In genomic region chr2:64119369-64119768, GRCh38 we compare ENCODE assay signal across 24 cellular contexts. TPM values are rescaled to one million over a fixed set of nuclear protein-coding genes. Genes with fewer than 3 reads are reported as not detected.
DNase-seq lines count a peak whose midpoint lies in the region; ATAC-seq, FAIRE-seq and TF ChIP-seq lines count a peak whose summit lies in the region.
"Had no signal": no experiment of that assay in that cellular context is flagged by ENCODE, and none has a peak within 500 bp of the region (broad histone marks: within the 10 kb centered on the region; RNA-seq: fewer than 3 reads in every experiment).

No MANE protein-coding gene starts in this region.

- peak in 1 of 2 donors; percentile 21 for ATAC-seq in CD4-positive, CD25-positive, alpha-beta regulatory T cell (ENCODE audit: low read depth in 2 of 2)
- peak; percentile 85 for ATAC-seq in lower lobe of right lung
- ATAC-seq in GM21717 (IDR thresholded peaks at IDR 0.05; ENCODE audit: unreplicated experiment) = no peak
- ATAC-seq in CD8-positive, alpha-beta T cell = no peak
- ATAC-seq: gastroesophageal sphincter, T-cell had no signal

- peaks cover 43% of the 10 kb centered on the region for H3K4me1 ChIP-seq in CD4-positive, CD25-positive, alpha-beta regulatory T cell (ENCODE audit: control insufficient read depth, insufficient read depth, low read length, poor library complexity, severe bottlenecking)
- peaks cover 43% of the 10 kb centered on the region for H3K4me1 ChIP-seq in lower lobe of right lung
- peaks cover 22% of the 10 kb centered on the region for H3K4me1 ChIP-seq in CD8-positive, alpha-beta T cell (ENCODE audit: insufficient read depth, low read length)

- TF ChIP-seq CTCF in bronchial epithelial cell (IDR thresholded peaks at IDR 0.05; ENCODE audit: insufficient read depth, low read length, severe bottlenecking) (no peak), lower lobe of right lung (IDR thresholded peaks at IDR 0.05) (no peak)
- no peak for TF ChIP-seq CTCF in CD8-positive, alpha-beta T cell (IDR thresholded peaks at IDR 0.05)

- peak overlapping the region in 1 of 3 donors; percentile 8 for H3K27ac Mint-ChIP-seq in CD4-positive, CD25-positive, alpha-beta regulatory T cell
- no peak overlapping the region for H3K27ac Mint-ChIP-seq in CD8-positive, alpha-beta T cell
- H3K27ac Mint-ChIP-seq: T-cell had no signal

- H3K27me3 ChIP-seq in CD4-positive, CD25-positive, alpha-beta regulatory T cell (ENCODE audit: control insufficient read depth, insufficient read depth, low read length) = no peaks in the 10 kb centered on the region
- H3K27me3 ChIP-seq in bronchial epithelial cell (ENCODE audit: control insufficient read depth, insufficient read depth, low read length) (no peaks in the 10 kb centered on the region), lower lobe of right lung (ENCODE audit: low read depth) (no peaks in the 10 kb centered on the region)
- no peaks in the 10 kb centered on the region for H3K27me3 ChIP-seq in CD8-positive, alpha-beta T cell (ENCODE audit: insufficient read depth, low read length)
- H3K27me3 ChIP-seq: gastroesophageal sphincter, tibial nerve had no signal

- intact Hi-C loops in lower lobe of right lung (cut with DNase I) = no loop called here
- intact Hi-C loops in posterior vena cava (cut with DNase I) = no loop called here
- intact Hi-C loops in CD8-positive, alpha-beta T cell (cut with DNase I, micrococcal nuclease) = no loop called here

- POLR2A ChIA-PET in CD8-positive, alpha-beta T cell (lab: Charles Lee) = interaction anchor here (0.6 kb wide), 1 partner anchor 1093 kb away, joined by 3 read pairs; no protein-coding TSS in a partner anchor

- FAIRE-seq in bronchial epithelial cell (lab: Jason Lieb, UNC) = no peak
- FAIRE-seq: small intestine had no signal

- peaks cover 59 to 92% (median 70%) of the 10 kb centered on the region in 4 donors for H3K4me1 Mint-ChIP-seq in CD4-positive, CD25-positive, alpha-beta regulatory T cell
- H3K4me1 Mint-ChIP-seq in CD8-positive, alpha-beta T cell (ENCODE audit: low read depth) = peaks cover 62% of the 10 kb centered on the region

- no peak overlapping the region for H3K27ac ChIP-seq in CD4-positive, CD25-positive, alpha-beta regulatory T cell (ENCODE audit: insufficient read depth, low read length, poor library complexity, severe bottlenecking)
- H3K27ac ChIP-seq in lower lobe of right lung = peak overlapping the region; percentile 3
- no peak overlapping the region for H3K27ac ChIP-seq in CD8-positive, alpha-beta T cell (ENCODE audit: low read depth, low read length)
- H3K27ac ChIP-seq: gastroesophageal sphincter, HL-60, PC-9, tibial nerve had no signal

- H3K36me3 ChIP-seq in CD4-positive, CD25-positive, alpha-beta regulatory T cell (ENCODE audit: control insufficient read depth, insufficient read depth, low read length) = peaks cover 10% of the 10 kb centered on the region
- no peaks in the 10 kb centered on the region for H3K36me3 ChIP-seq in bronchial epithelial cell (ENCODE audit: control insufficient read depth, insufficient read depth, low read length)
- no peaks in the 10 kb centered on the region for H3K36me3 ChIP-seq in lower lobe of right lung
- no peaks in the 10 kb centered on the region for H3K36me3 ChIP-seq in CD8-positive, alpha-beta T cell (ENCODE audit: insufficient read depth, low read length)
- H3K36me3 ChIP-seq: gastroesophageal sphincter, tibial nerve had no signal

- H3K36me3 Mint-ChIP-seq in CD4-positive, CD25-positive, alpha-beta regulatory T cell = peaks cover 10% of the 10 kb centered on the region
- peaks cover 14% of the 10 kb centered on the region for H3K36me3 Mint-ChIP-seq in CD8-positive, alpha-beta T cell

- no peak for DNase-seq in CD4-positive, CD25-positive, alpha-beta regulatory T cell
- peak; percentile 69 for DNase-seq in HT-29 (ENCODE audit: low spot score)
- peak; percentile 52 for DNase-seq in bronchial epithelial cell (ENCODE audit: low read depth)
- no peak for DNase-seq in lower lobe of right lung
- no peak for DNase-seq in posterior vena cava (ENCODE audit: low spot score)
- no peak for DNase-seq in NCI-H2196 (lab: John Stamatoyannopoulos, UW; ENCODE audit: unreplicated experiment)
- DNase-seq in CD8-positive, alpha-beta T cell = no peak
- DNase-seq: activated CD4-positive, alpha-beta T cell treated with anti-CD3 and anti-CD28 coated beads for 48 hours; activated CD8-positive, alpha-beta memory T cell treated with anti-CD3 and anti-CD28 coated beads, Interleukin-2, amount 50 U/mL, for 4 hours; activated gamma-delta T cell; central memory CD4-positive, alpha-beta T cell; kidney glomerular epithelial cell; midbrain; MM.1S; NCI-H146; PC-9; SHP77 treated with DMSO at 0.1 percent for 48 hours; small intestine; stimulated activated naive CD4-positive, alpha-beta T cell; T-cell had no signal

- H3K9me3 Mint-ChIP-seq in CD4-positive, CD25-positive, alpha-beta regulatory T cell = peaks cover 0 to 2% (median 0%) of the 10 kb centered on the region in 7 donors
- H3K9me3 Mint-ChIP-seq in CD8-positive, alpha-beta T cell = no peaks in the 10 kb centered on the region
- H3K9me3 Mint-ChIP-seq: T-cell had no signal

- H3K27me3 Mint-ChIP-seq in CD4-positive, CD25-positive, alpha-beta regulatory T cell = no peaks in the 10 kb centered on the region
- H3K27me3 Mint-ChIP-seq in CD8-positive, alpha-beta T cell (ENCODE audit: low read depth) = no peaks in the 10 kb centered on the region
- H3K27me3 Mint-ChIP-seq: T-cell had no signal

- CTCF ChIA-PET in CD8-positive, alpha-beta T cell (lab: Charles Lee) = interaction anchor here (1.3 kb wide), 1 partner anchor 69 kb away, joined by 3 read pairs; no protein-coding TSS in a partner anchor

- H3K4me3 Mint-ChIP-seq in CD4-positive, CD25-positive, alpha-beta regulatory T cell = peak overlapping the region in 3 of 4 donors; percentile 37 to 72 (median 49)
- no peak overlapping the region for H3K4me3 Mint-ChIP-seq in CD8-positive, alpha-beta T cell
- H3K4me3 Mint-ChIP-seq: T-cell had no signal

- peak overlapping the region; percentile 35 for H3K4me3 ChIP-seq in CD4-positive, CD25-positive, alpha-beta regulatory T cell (ENCODE audit: low read depth, low read length)
- H3K4me3 ChIP-seq in bronchial epithelial cell (ENCODE audit: low read depth, low read length) (no peak overlapping the region), lower lobe of right lung (no peak overlapping the region)
- H3K4me3 ChIP-seq in CD8-positive, alpha-beta T cell (ENCODE audit: low read depth, low read length) = no peak overlapping the region
- H3K4me3 ChIP-seq: gastroesophageal sphincter, PC-9, tibial nerve had no signal

- no peaks in the 10 kb centered on the region for H3K9me3 ChIP-seq in CD4-positive, CD25-positive, alpha-beta regulatory T cell (ENCODE audit: control insufficient read depth in 2 of 2, low read length in 2 of 2)
- H3K9me3 ChIP-seq in lower lobe of right lung = no peaks in the 10 kb centered on the region
- no peaks in the 10 kb centered on the region for H3K9me3 ChIP-seq in CD8-positive, alpha-beta T cell (ENCODE audit: low read length)
- H3K9me3 ChIP-seq: gastroesophageal sphincter, tibial nerve had no signal

RNA-seq across cellular contexts. Expression of gene PELI1, which starts 24.9 kb away (rescaled TPM):
- 405 TPM for total RNA-seq in CD4-positive, CD25-positive, alpha-beta regulatory T cell
- polyA plus RNA-seq in CD4-positive, CD25-positive, alpha-beta regulatory T cell = 10 to 100 TPM; 32.9 to 39.8 (median 33.8) TPM
- 122 and 123 TPM in 2 replicates for total RNA-seq in HT-29 (2014; rRNA removed; shearing (Covaris generic))
- total RNA-seq in bronchial epithelial cell (22.9 and 38.1 TPM in 2 replicates), lower lobe of right lung (34.1 TPM), posterior vena cava (10 to 100 TPM; 29.2 to 29.7 TPM)
- total RNA-seq in CD8-positive, alpha-beta T cell = 100 to 1,000 TPM; 213 to 216 TPM

Comparison
In these comparisons a context has a peak if more than half of its experiments do, and no peak if none do; other contexts are left out.
1. ATAC-seq: peak in lower lobe of right lung (2 of 2); none in GM21717 (single experiment) and CD8-positive, alpha-beta T cell (single experiment).
2. DNase-seq: peak in HT-29 (single experiment) and bronchial epithelial cell (single experiment); none in CD4-positive, CD25-positive, alpha-beta regulatory T cell (0 of 3), lower lobe of right lung (single experiment), posterior vena cava (single experiment), NCI-H2196 (single experiment) and CD8-positive, alpha-beta T cell (0 of 7).